Comparison of ENCODE assay signal across 1 cellular context in the genomic region with DNA sequence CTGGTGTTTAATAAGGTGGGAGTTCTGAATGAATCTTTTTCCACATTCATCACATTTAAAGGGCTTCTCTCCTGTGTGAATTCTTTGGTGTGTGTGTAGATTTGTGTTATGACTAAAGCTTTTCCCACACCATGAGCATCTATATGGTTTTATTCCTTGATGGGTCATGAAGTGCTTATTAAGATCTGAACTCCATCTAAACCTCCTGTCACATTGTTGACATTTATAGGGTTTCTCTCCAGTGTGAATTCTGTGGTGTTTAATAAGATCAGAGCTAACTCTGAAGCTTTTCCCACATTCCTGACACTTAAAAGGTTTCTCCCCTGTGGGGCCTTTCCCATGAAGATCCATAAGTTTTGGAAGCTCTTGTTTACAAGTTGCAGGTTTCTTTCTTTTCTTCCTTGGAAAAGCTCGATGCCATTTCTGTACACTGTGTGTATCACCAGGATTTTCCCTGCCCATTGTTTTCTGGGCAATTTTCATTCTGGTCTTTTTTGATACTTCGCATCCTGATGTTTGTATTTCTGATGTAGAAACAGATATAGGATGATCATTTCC.
TF ChIP-seq lines count a peak whose summit lies in the region.

No MANE protein-coding gene starts in this region.

TF ChIP-seq in H1, 55 proteins besides CTCF, POLR2A, EP300 and RAD21:
- TF ChIP-seq ASH2L (IDR thresholded peaks at IDR 0.05; ENCODE audit: low read length) (no peak), POU5F1 (IDR thresholded peaks at IDR 0.05; ENCODE audit: low read depth, low read length) (no peak), FOSL1 (IDR thresholded peaks at IDR 0.05; ENCODE audit: insufficient read depth, low read depth, low read length) (no peak), KDM4A (IDR thresholded peaks at IDR 0.05; ENCODE audit: low read depth, low read length, severe bottlenecking) (no peak), GABPA (IDR thresholded peaks at IDR 0.05; ENCODE audit: borderline replicate concordance, insufficient read depth, low read length) (no peak), NRF1 (IDR thresholded peaks at IDR 0.05; ENCODE audit: low read depth, low read length) (no peak)
